ENCODE assay signal across 12 cellular contexts in genomic region chr3:31754575-31755278, GRCh38.
A peak's percentile ranks its signal among the peaks of the same experiment; 100 is the strongest.
DNase-seq lines count a peak whose midpoint lies in the region; ATAC-seq and TF ChIP-seq lines count a peak whose summit lies in the region.
"Had no signal": no experiment of that assay in that cellular context is flagged by ENCODE, and none has a peak within 500 bp of the region (broad histone marks: within the 10 kb centered on the region; RNA-seq: fewer than 3 reads in every experiment).

No MANE protein-coding gene starts in this region.

- H3K27ac ChIP-seq in OCI-LY7 (ENCODE audit: low read depth, low read length, poor library complexity, severe bottlenecking): no peak overlapping the region
- H3K27ac ChIP-seq: vagina had no signal

- no peaks in the 10 kb centered on the region for H3K9me3 ChIP-seq in OCI-LY7 (ENCODE audit: low read length)
- H3K9me3 ChIP-seq: vagina had no signal

- H3K4me2 ChIP-seq in OCI-LY7 (ENCODE audit: low read length): no peak overlapping the region

- no TSS peak for BruUV-seq in OCI-LY7 (replicated peaks; lab: Mats Ljungman, UMichigan)

- no peak for TF ChIP-seq CTCF in GM06990 (IDR thresholded peaks at IDR 0.05; ENCODE audit: insufficient read depth, low read length, poor library complexity, severe bottlenecking)
- no peak for TF ChIP-seq CTCF in OCI-LY7 (conservative IDR thresholded peaks at IDR 0.05; ENCODE audit: low read length)

- no peaks in the 10 kb centered on the region for H4K20me1 ChIP-seq in OCI-LY7 (ENCODE audit: insufficient read depth, low read length)

- ATAC-seq in GM19043 (IDR thresholded peaks at IDR 0.05; ENCODE audit: low read depth, unreplicated experiment): peak; percentile 87
- peak; percentile 89 for ATAC-seq in HG02798 (IDR thresholded peaks at IDR 0.05; ENCODE audit: poor library complexity, unreplicated experiment)
- ATAC-seq in HG03575 (IDR thresholded peaks at IDR 0.05; ENCODE audit: extremely low read depth, insufficient number of reproducible peaks, low FRiP score, unreplicated experiment): peak; percentile 96

- POLR2A ChIA-PET in OCI-LY7 (lab: Charles Lee): interaction anchor here (0.6 to 1.0 kb wide), 2 partner anchors 22 to 192 kb away, joined by 3 read pairs; no protein-coding TSS in a partner anchor

- intact Hi-C loops in OCI-LY7 (cut with micrococcal nuclease; ENCODE audit: unreplicated experiment): no loop called here
- intact Hi-C loops in posterior vena cava (cut with DNase I): no loop called here

- DNase-seq in GM06990 (ENCODE audit: extremely low read depth, insufficient read length) (peak; percentile 39), KG1 (lab: John Stamatoyannopoulos, UW) (no peak), DMS53 (lab: John Stamatoyannopoulos, UW) (no peak), OCI-LY7 (ENCODE audit: low spot score) (no peak), posterior vena cava (ENCODE audit: low spot score) (no peak)
- DNase-seq: caudate nucleus, midbrain, NCI-H1105 had no signal

- peaks cover 38% of the 10 kb centered on the region; the same call in 1 of the 2 replicates for H3K79me2 ChIP-seq in OCI-LY7 (ENCODE audit: insufficient read depth, low read depth, low read length)

- H3K4me1 ChIP-seq in OCI-LY7 (ENCODE audit: insufficient read depth, low read length, poor library complexity, severe bottlenecking): peaks cover 28% of the 10 kb centered on the region
- H3K4me1 ChIP-seq: vagina had no signal

- H3K9me2 ChIP-seq in OCI-LY7 (ENCODE audit: insufficient read depth, low read length): no peaks in the 10 kb centered on the region

- H3K4me3 ChIP-seq in GM06990 (replicated peaks; ENCODE audit: low read depth, low read length): no peak overlapping the region
- H3K4me3 ChIP-seq in OCI-LY7 (ENCODE audit: low read depth, low read length, poor library complexity, severe bottlenecking): no peak overlapping the region
- H3K4me3 ChIP-seq: vagina had no signal

- H3K27me3 ChIP-seq in GM06990 (replicated peaks; ENCODE audit: control insufficient read depth, insufficient read depth, low read length): peaks cover 2% of the 10 kb centered on the region
- H3K27me3 ChIP-seq: vagina had no signal

- H3K36me3 ChIP-seq in GM06990 (ENCODE audit: control insufficient read depth, insufficient read depth, low read length) (no peaks in the 10 kb centered on the region), OCI-LY7 (ENCODE audit: insufficient read depth, low read length) (peaks cover 76% of the 10 kb centered on the region)
- H3K36me3 ChIP-seq: vagina had no signal

- CTCF ChIA-PET in OCI-LY7 (lab: Charles Lee; ENCODE audit: unreplicated experiment): no interaction called here

- no peak overlapping the region for H2AFZ ChIP-seq in OCI-LY7 (ENCODE audit: low read length)
